Comparison of ENCODE assay signal across 8 cellular contexts in the genomic region with DNA sequence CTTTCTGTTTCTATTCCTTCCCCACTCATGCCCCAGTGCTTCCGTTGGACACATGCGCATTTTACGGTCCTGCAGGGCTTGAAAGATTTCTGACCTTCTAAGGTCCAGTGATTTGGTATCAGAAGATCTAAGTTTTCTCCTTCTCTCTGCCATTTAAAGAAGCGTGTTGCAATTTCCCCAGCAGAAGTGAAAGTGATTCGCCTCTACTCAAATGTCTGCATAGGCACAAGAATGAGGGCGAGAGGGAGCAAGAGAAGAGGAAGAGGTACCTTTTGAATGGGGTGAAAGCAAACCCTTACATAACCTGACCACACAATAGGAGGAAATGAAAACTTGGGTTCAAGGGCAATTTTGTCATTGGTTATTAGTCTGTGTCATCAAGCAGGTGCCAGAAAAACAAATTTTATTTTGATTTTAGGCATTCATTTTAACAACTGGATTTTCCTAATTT. TPM values are rescaled to one million over a fixed set of nuclear protein-coding genes. Genes with fewer than 3 reads are reported as not detected.
DNase-seq lines count a peak whose midpoint lies in the region; ATAC-seq and TF ChIP-seq lines count a peak whose summit lies in the region.

No MANE protein-coding gene starts in this region.

- CTCF ChIA-PET in OCI-LY7 (lab: Charles Lee; ENCODE audit: unreplicated experiment) = interaction anchor here (1.3 to 1.8 kb wide), 3 partner anchors 15 to 31 kb away, joined by 3 to 6 read pairs (median 4); no protein-coding TSS in a partner anchor

- peaks cover 68% of the 10 kb centered on the region for H3K4me1 ChIP-seq in OCI-LY7 (ENCODE audit: insufficient read depth, low read length, poor library complexity, severe bottlenecking)

- peak overlapping the region; percentile 72 for H3K4me3 ChIP-seq in OCI-LY7 (ENCODE audit: low read depth, low read length, poor library complexity, severe bottlenecking)

- peaks cover 7% of the 10 kb centered on the region for H3K36me3 ChIP-seq in OCI-LY7 (ENCODE audit: insufficient read depth, low read length)

- peak; percentile 73 for ATAC-seq in HG02840 (IDR thresholded peaks at IDR 0.05; ENCODE audit: low FRiP score, unreplicated experiment)
- peak; percentile 69 for ATAC-seq in esophagus mucosa
- peak; percentile 79 for ATAC-seq in sciatic nerve

- no peaks in the 10 kb centered on the region for H3K9me2 ChIP-seq in OCI-LY7 (ENCODE audit: insufficient read depth, low read length)

- peaks cover 37% of the 10 kb centered on the region for H3K79me2 ChIP-seq in OCI-LY7 (ENCODE audit: insufficient read depth, low read depth, low read length)

- peak overlapping the region; percentile 93 for H3K4me2 ChIP-seq in OCI-LY7 (ENCODE audit: low read length)

- TF ChIP-seq CTCF in OCI-LY7 (conservative IDR thresholded peaks at IDR 0.05; ENCODE audit: low read length) = no peak

- no peaks in the 10 kb centered on the region for H3K9me3 ChIP-seq in OCI-LY7 (ENCODE audit: low read length)

- no TSS peak for BruUV-seq in OCI-LY7 (replicated peaks; lab: Mats Ljungman, UMichigan)

- H4K20me1 ChIP-seq in OCI-LY7 (ENCODE audit: insufficient read depth, low read length) = no peaks in the 10 kb centered on the region

- peak overlapping the region; percentile 86; the same call in 1 of the 2 replicates for H2AFZ ChIP-seq in OCI-LY7 (ENCODE audit: low read length)

- DNase-seq in activated CD4-positive, alpha-beta T cell treated with anti-CD3 and anti-CD28 coated beads for 4 hours = peak; percentile 34 to 36
- no peak for DNase-seq in activated CD4-positive, alpha-beta T cell treated with anti-CD3 and anti-CD28 coated beads for 1 hour
- peak; percentile 95 for DNase-seq in OCI-LY7 (ENCODE audit: low spot score)
- DNase-seq in sciatic nerve (ENCODE audit: low spot score) = no peak
- no peak for DNase-seq in NCI-H774 (lab: John Stamatoyannopoulos, UW)
- no peak for DNase-seq in NCI-H1048 (lab: John Stamatoyannopoulos, UW)

- intact Hi-C loops in OCI-LY7 (cut with micrococcal nuclease; ENCODE audit: unreplicated experiment) = loop anchor here (1.0 to 10.0 kb wide), 4 partner anchors 21 to 390 kb away; no protein-coding TSS in a partner anchor
- intact Hi-C loops in sciatic nerve (cut with DNase I) = no loop called here

- peak overlapping the region; percentile 96 for H3K27ac ChIP-seq in OCI-LY7 (ENCODE audit: low read depth, low read length, poor library complexity, severe bottlenecking)

- POLR2A ChIA-PET in OCI-LY7 (lab: Charles Lee) = interaction anchor here (0.6 to 7.1 kb wide), 23 partner anchors 10 to 527 kb away, joined by 3 to 119 read pairs (median 5); partner anchors contain the start of gene NR3C1

RNA-seq across cellular contexts. Expression of gene NR3C1, which starts 31.7 kb away (rescaled TPM):
- total RNA-seq in OCI-LY7 (2014; rRNA removed; shearing (Covaris generic)) = 45.0 and 45.6 TPM in 2 replicates
- total RNA-seq in OCI-LY7 (2022) (98.1 and 106 TPM in 2 replicates), esophagus mucosa (32.4 TPM), sciatic nerve (148 TPM)

Comparison
In these comparisons a context has a peak if more than half of its experiments do, and no peak if none do; other contexts are left out.
1. DNase-seq: peak in activated CD4-positive, alpha-beta T cell treated with anti-CD3 and anti-CD28 coated beads for 4 hours (2 of 2) and OCI-LY7 (single experiment); none in activated CD4-positive, alpha-beta T cell treated with anti-CD3 and anti-CD28 coated beads for 1 hour (single experiment), sciatic nerve (single experiment), NCI-H774 (single experiment) and NCI-H1048 (single experiment).
2. Peak in every context shown above with its lines, with median percentiles within 50 percentile points of each other: ATAC-seq.